Comparison of ENCODE assay signal across 10 cellular contexts in genomic region chr1:184299076-184299790, GRCh38.
DNase-seq lines count a peak whose midpoint lies in the region; ATAC-seq and TF ChIP-seq lines count a peak whose summit lies in the region.
"Had no signal": no experiment of that assay in that cellular context is flagged by ENCODE, and none has a peak within 500 bp of the region (broad histone marks: within the 10 kb centered on the region; RNA-seq: fewer than 3 reads in every experiment).

No MANE protein-coding gene starts in this region.

- peaks cover 8% of the 10 kb centered on the region for H3K27me3 Mint-ChIP-seq in activated CD4-positive, alpha-beta memory T cell treated with anti-CD3 and anti-CD28 coated beads, Interleukin-2, amount 10 ng/mL, durations not matched to agents 7 days and 5 days

- TF ChIP-seq CTCF in AG09319 (IDR thresholded peaks at IDR 0.05; ENCODE audit: low read depth, low read length) = no peak

- no peaks in the 10 kb centered on the region for H3K4me1 Mint-ChIP-seq in activated CD4-positive, alpha-beta memory T cell treated with anti-CD3 and anti-CD28 coated beads, Interleukin-2, amount 10 ng/mL, durations not matched to agents 7 days and 5 days

- no peak overlapping the region for H3K4me3 Mint-ChIP-seq in activated CD4-positive, alpha-beta memory T cell treated with anti-CD3 and anti-CD28 coated beads, Interleukin-2, amount 10 ng/mL, durations not matched to agents 7 days and 5 days

- H3K9me3 Mint-ChIP-seq in activated CD4-positive, alpha-beta memory T cell treated with anti-CD3 and anti-CD28 coated beads, Interleukin-2, amount 10 ng/mL, durations not matched to agents 7 days and 5 days = no peaks in the 10 kb centered on the region

- H3K36me3 Mint-ChIP-seq in activated CD4-positive, alpha-beta memory T cell treated with anti-CD3 and anti-CD28 coated beads, Interleukin-2, amount 10 ng/mL, durations not matched to agents 7 days and 5 days (ENCODE audit: low read depth) = no peaks in the 10 kb centered on the region

- H3K27ac Mint-ChIP-seq in activated CD4-positive, alpha-beta memory T cell treated with anti-CD3 and anti-CD28 coated beads, Interleukin-2, amount 10 ng/mL, durations not matched to agents 7 days and 5 days = no peak overlapping the region

- DNase-seq in AG09319 (ENCODE audit: extremely low read depth, low read depth) (peak; percentile 39), M059J (ENCODE audit: low read depth) (peak; percentile 87), T1000 (lab: John Stamatoyannopoulos, UW) (peak; percentile 62), hepatic stellate cell (ENCODE audit: low spot score) (peak; percentile 47), CD1c-positive myeloid dendritic cell (ENCODE audit: extremely low spot score) (no peak)
- DNase-seq in activated CD4-positive, alpha-beta memory T cell treated with anti-CD3 and anti-CD28 coated beads, Interleukin-2, amount 10 ng/mL, durations not matched to agents 7 days and 5 days = no peak
- DNase-seq: activated CD4-positive, alpha-beta T cell treated with anti-CD3 and anti-CD28 coated beads, Interleukin-2, amount 50 U/mL, for 48 hours; kidney had no signal

- POLR2A ChIA-PET in activated CD4-positive, alpha-beta memory T cell treated with anti-CD3 and anti-CD28 coated beads, Interleukin-2, amount 10 ng/mL, durations not matched to agents 7 days and 5 days (lab: Charles Lee) = no interaction called here

- CTCF ChIA-PET in activated CD4-positive, alpha-beta memory T cell treated with anti-CD3 and anti-CD28 coated beads, Interleukin-2, amount 10 ng/mL, durations not matched to agents 7 days and 5 days (lab: Charles Lee) = no interaction called here

- ATAC-seq in HG02763 (IDR thresholded peaks at IDR 0.05; ENCODE audit: unreplicated experiment) (no peak), HG02798 (IDR thresholded peaks at IDR 0.05; ENCODE audit: poor library complexity, unreplicated experiment) (no peak)

Comparison
In these comparisons a context has a peak if more than half of its experiments do, and no peak if none do; other contexts are left out.
1. DNase-seq: peak in AG09319 (single experiment), M059J (single experiment), T1000 (single experiment) and hepatic stellate cell (single experiment); none in activated CD4-positive, alpha-beta memory T cell treated with anti-CD3 and anti-CD28 coated beads, Interleukin-2, amount 10 ng/mL, durations not matched to agents 7 days and 5 days (single experiment) and CD1c-positive myeloid dendritic cell (single experiment).